In the genomic region with DNA sequence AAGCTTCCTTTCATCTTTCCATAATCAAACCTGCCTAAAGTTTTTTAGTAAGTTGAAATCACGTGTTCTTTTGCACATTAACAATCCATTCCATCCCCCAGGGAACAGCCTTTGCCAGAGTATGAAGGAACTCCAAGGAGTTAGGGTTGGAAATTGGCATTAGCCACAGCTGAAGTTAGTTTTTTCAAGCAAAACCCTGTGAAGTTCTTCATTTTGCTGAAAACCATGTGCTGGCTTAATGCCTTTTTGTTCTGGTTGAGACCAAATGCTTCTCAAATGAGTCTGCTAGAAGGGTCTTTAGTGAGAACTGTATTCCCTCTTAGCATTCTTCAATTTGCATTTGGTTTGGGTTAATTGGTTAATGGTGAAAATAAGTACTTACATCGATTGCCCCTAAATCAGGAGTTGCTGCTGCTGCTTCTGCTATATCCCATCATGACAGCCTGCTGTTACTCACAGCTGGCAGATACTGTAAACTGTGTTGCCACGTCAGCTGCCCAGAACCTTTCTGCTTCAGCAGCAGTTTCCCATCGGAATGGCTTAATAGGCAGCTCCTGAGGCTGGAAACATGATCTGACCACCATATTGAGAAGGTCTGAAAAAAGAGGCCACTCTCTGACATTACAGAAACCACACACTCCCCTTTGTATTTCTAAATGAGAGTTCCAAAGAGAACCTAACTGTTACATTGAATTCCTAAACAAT, we compare ENCODE assay signal across 8 cellular contexts. TPM values are rescaled to one million over a fixed set of nuclear protein-coding genes. Genes with fewer than 3 reads are reported as not detected.
DNase-seq lines count a peak whose midpoint lies in the region; ATAC-seq, FAIRE-seq and TF ChIP-seq lines count a peak whose summit lies in the region.

No MANE protein-coding gene starts in this region.

- no peak overlapping the region for H3K9ac ChIP-seq in endodermal cell (ENCODE audit: extremely low read depth, low read length, poor library complexity, severe bottlenecking)

- peaks cover 9% of the 10 kb centered on the region for H3K9me3 Mint-ChIP-seq in endodermal cell

- no peak overlapping the region for H3K4me3 Mint-ChIP-seq in endodermal cell

- CTCF ChIA-PET in BJ (lab: Yijun Ruan, JAX) (interaction anchor here (0.6 to 1.6 kb wide), 2 partner anchors 38 to 231 kb away, joined by 3 to 4 read pairs; no protein-coding TSS in a partner anchor), PC-9 (lab: Charles Lee) (no interaction called here)

- no peak for TF ChIP-seq CTCF in BJ (IDR thresholded peaks at IDR 0.05; ENCODE audit: insufficient read depth, low read depth, low read length)
- TF ChIP-seq CTCF in endodermal cell (conservative IDR thresholded peaks at IDR 0.05), result no peak
- no peak for TF ChIP-seq CTCF in mucosa of descending colon (IDR thresholded peaks at IDR 0.05)
- no peak for TF ChIP-seq CTCF in PC-9 (conservative IDR thresholded peaks at IDR 0.05)

- no peaks in the 10 kb centered on the region for H3F3A ChIP-seq in PC-9 (ENCODE audit: insufficient read depth, low read depth)

- peak; percentile 45 for DNase-seq in BJ (ENCODE audit: low read depth)
- peak; percentile 79 to 89 for DNase-seq in NCI-H524 (lab: John Stamatoyannopoulos, UW)
- DNase-seq in endodermal cell, result peak; percentile 82
- peak in 1 of 3 donors; percentile 18 for DNase-seq in mucosa of descending colon
- no peak for DNase-seq in HTR-8/SVneo (ENCODE audit: insufficient read length, low spot score)
- no peak for DNase-seq in PC-9

- 33 to 60% methylated on average over 3 to 4 of the region's 4 CpGs for WGBS in endodermal cell (ENCODE audit: insufficient coverage in 1 of 2, insufficient read length in 1 of 2), 2 experiments

- peaks cover 6% of the 10 kb centered on the region for H3K4me1 Mint-ChIP-seq in endodermal cell

- no peaks in the 10 kb centered on the region for H3K79me2 ChIP-seq in PC-9 (ENCODE audit: low read depth)

- no peak for FAIRE-seq in HTR-8/SVneo (lab: Jason Lieb, UNC)

- no peaks in the 10 kb centered on the region for H3K27me3 Mint-ChIP-seq in endodermal cell (ENCODE audit: insufficient read depth)

- H3K27me3 ChIP-seq in BJ (ENCODE audit: control insufficient read depth, insufficient read depth, low read length) (no peaks in the 10 kb centered on the region), endodermal cell (ENCODE audit: control insufficient read depth, insufficient read depth, low read length, poor library complexity, severe bottlenecking) (no peaks in the 10 kb centered on the region), PC-9 (ENCODE audit: insufficient read depth, low read depth) (no peaks in the 10 kb centered on the region)

- no peak overlapping the region for H2AFZ ChIP-seq in PC-9

- intact Hi-C loops in mucosa of descending colon (cut with DNase I, micrococcal nuclease) (no loop called here), PC-9 (cut with micrococcal nuclease; ENCODE audit: unreplicated experiment) (no loop called here)

- H3K27ac ChIP-seq in endodermal cell (ENCODE audit: low read depth, low read length) (no peak overlapping the region), PC-9 (no peak overlapping the region)

- 0 out of 2 replicates have a peak, but pooled peaks cover 2% of the 10 kb centered on the region for H3K9me2 ChIP-seq in PC-9 (ENCODE audit: insufficient read depth)

- H3K4me2 ChIP-seq in PC-9, result no peak overlapping the region

- no peaks in the 10 kb centered on the region for H4K20me1 ChIP-seq in PC-9 (ENCODE audit: insufficient read depth)

- no peaks in the 10 kb centered on the region for H3K9me3 ChIP-seq in endodermal cell (ENCODE audit: control insufficient read depth, low read length)
- H3K9me3 ChIP-seq in mucosa of descending colon, result no peaks in the 10 kb centered on the region
- H3K9me3 ChIP-seq in PC-9 (ENCODE audit: insufficient read depth, low read depth), result no peaks in the 10 kb centered on the region; the same call in 1 of the 2 replicates

- POLR2A ChIA-PET in BJ (lab: Charles Lee) (interaction anchor here (0.5 kb wide), 1 partner anchor 19 kb away, joined by 4 read pairs; no protein-coding TSS in a partner anchor), PC-9 (lab: Charles Lee; ENCODE audit: unreplicated experiment) (no interaction called here)

- H3K36me3 Mint-ChIP-seq in endodermal cell (ENCODE audit: low read depth), result no peaks in the 10 kb centered on the region

- BruUV-seq in PC-9 (replicated peaks; lab: Mats Ljungman, UMichigan), result no TSS peak

- H3K36me3 ChIP-seq in BJ (ENCODE audit: control insufficient read depth, insufficient read depth, low read length) (no peaks in the 10 kb centered on the region), endodermal cell (ENCODE audit: control insufficient read depth, insufficient read depth, low read length) (no peaks in the 10 kb centered on the region), mucosa of descending colon (ENCODE audit: low read depth) (no peaks in the 10 kb centered on the region), PC-9 (ENCODE audit: low read depth) (no peaks in the 10 kb centered on the region)

- H3K4me1 ChIP-seq in endodermal cell (ENCODE audit: control insufficient read depth, insufficient read depth, low read length) (no peaks in the 10 kb centered on the region), mucosa of descending colon (ENCODE audit: low read depth) (no peaks in the 10 kb centered on the region), PC-9 (replicated peaks; ENCODE audit: insufficient read depth) (no peaks in the 10 kb centered on the region)

- H3K27ac Mint-ChIP-seq in endodermal cell, result no peak overlapping the region

- ATAC-seq in mucosa of descending colon, result peak; percentile 51
- ATAC-seq in HG02852 (IDR thresholded peaks at IDR 0.05; ENCODE audit: unreplicated experiment), result no peak
- ATAC-seq in GM21529 (IDR thresholded peaks at IDR 0.05; ENCODE audit: unreplicated experiment), result no peak

- H3K4me3 ChIP-seq in BJ (ENCODE audit: low read depth, low read length) (no peak overlapping the region), endodermal cell (ENCODE audit: low read length) (no peak overlapping the region), mucosa of descending colon (no peak overlapping the region), PC-9 (no peak overlapping the region)

RNA-seq across cellular contexts. Expression of a gene that starts 14.1 kb away (rescaled TPM):
- 0.98 and 1.5 TPM in 2 replicates for polyA plus RNA-seq in BJ (2011; rRNA removed)
- 0.52 and 0.77 TPM in 2 replicates for polyA minus RNA-seq in BJ (2011; rRNA and poly(A)+ RNA removed)
- total RNA-seq in endodermal cell, result 1 to 10 TPM in 1 of 2 donors, under 1 TPM in 1; 0.90 to 1.7 TPM
- 1.4 TPM for polyA plus RNA-seq in endodermal cell (2013, experiment 1 of 2)
- 1.7 TPM for polyA plus RNA-seq in endodermal cell (2013, experiment 2 of 2)
- total RNA-seq in mucosa of descending colon, result 1 to 10 TPM; 2.4 to 9.4 (median 4.7) TPM
- 2.0 and 4.4 TPM in 2 replicates for total RNA-seq in PC-9 (2021)

Comparison
In these comparisons a context has a peak if more than half of its experiments do, and no peak if none do; other contexts are left out.
1. DNase-seq: peak in BJ (single experiment), NCI-H524 (2 of 2) and endodermal cell (single experiment); none in HTR-8/SVneo (single experiment) and PC-9 (0 of 2).